8 cellular contexts compared by ENCODE assay signal in the genomic region with DNA sequence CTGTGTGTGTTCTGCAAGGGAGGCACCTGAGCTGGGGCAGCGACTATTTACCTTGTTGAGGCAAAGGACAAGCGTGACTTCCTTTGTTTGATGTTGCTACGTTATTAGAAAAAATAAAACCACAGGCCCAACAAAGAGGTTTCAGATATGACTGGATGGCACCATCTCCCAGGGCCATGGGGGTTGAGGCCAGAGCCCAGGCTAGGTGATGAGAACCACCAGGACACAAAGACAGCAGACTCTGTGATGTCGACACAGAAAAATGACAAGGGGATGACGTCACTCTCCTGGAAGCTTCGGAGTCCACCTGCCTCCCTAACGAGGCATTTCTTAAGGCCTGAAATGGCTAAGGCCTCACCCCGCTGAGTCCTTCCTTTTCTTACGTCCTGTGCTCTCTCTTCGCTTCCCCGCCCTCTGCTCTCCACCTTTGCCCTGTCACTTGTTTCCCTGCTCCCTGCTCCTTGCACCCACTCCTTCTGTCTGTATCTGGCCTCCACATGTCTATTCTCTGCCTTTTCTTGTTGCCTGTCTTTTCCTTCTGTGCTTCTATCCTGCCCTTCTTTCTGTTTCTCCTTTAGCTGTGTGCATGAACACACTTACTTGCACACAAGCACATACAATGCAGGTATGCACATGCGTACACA.
DNase-seq lines count a peak whose midpoint lies in the region; ATAC-seq and TF ChIP-seq lines count a peak whose summit lies in the region.

No MANE protein-coding gene starts in this region.

- no peaks in the 10 kb centered on the region for H3K27me3 ChIP-seq in CD8-positive, alpha-beta memory T cell (ENCODE audit: insufficient read depth, low read length, poor library complexity, severe bottlenecking)
- H3K27me3 ChIP-seq in prostate gland (replicated peaks; ENCODE audit: insufficient read depth), result no peaks in the 10 kb centered on the region
- no peaks in the 10 kb centered on the region for H3K27me3 ChIP-seq in dorsolateral prefrontal cortex

- CTCF ChIA-PET in CD8-positive, alpha-beta memory T cell (lab: Charles Lee), result interaction anchor here (0.9 to 1.2 kb wide), 4 partner anchors 16 to 282 kb away, joined by 3 read pairs; no protein-coding TSS in a partner anchor

- no peak for TF ChIP-seq POLR2A in prostate gland (IDR thresholded peaks at IDR 0.05)

- POLR2A ChIA-PET in CD8-positive, alpha-beta memory T cell (lab: Charles Lee), result interaction anchor here (1.6 kb wide), 1 partner anchor 213 kb away, joined by 5 read pairs; a partner anchor contains a TSS
- POLR2A ChIA-PET in activated naive CD8-positive, alpha-beta T cell treated with anti-CD3 and anti-CD28 coated beads, Interleukin-2, amount 10 ng/mL, durations not matched to agents 7 days and 5 days (lab: Charles Lee), result interaction anchor here (1.0 to 3.0 kb wide), 4 partner anchors 23 to 280 kb away, joined by 3 to 13 read pairs (median 4); a partner anchor contains a TSS

- WGBS in prostate gland, result 64% methylated on average over 12 of the region's 12 CpGs

- H3K9me3 ChIP-seq in CD8-positive, alpha-beta memory T cell (ENCODE audit: low read length), result no peaks in the 10 kb centered on the region
- H3K9me3 ChIP-seq in prostate gland, result no peaks in the 10 kb centered on the region

- TF ChIP-seq CTCF in prostate gland (IDR thresholded peaks at IDR 0.05), result no peak
- no peak for TF ChIP-seq CTCF in dorsolateral prefrontal cortex (IDR thresholded peaks at IDR 0.05 in 54 of 56, conservative IDR thresholded peaks at IDR 0.05 in 2 of 56; ENCODE audit: low read depth in 1 of 56, partially characterized antibody in 56 of 56)

- peak overlapping the region; percentile 78 for H3K27ac ChIP-seq in CD8-positive, alpha-beta memory T cell (ENCODE audit: low read depth, low read length)
- H3K27ac ChIP-seq in prostate gland, result peak overlapping the region; percentile 87 to 96
- H3K27ac ChIP-seq in dorsolateral prefrontal cortex, result peak overlapping the region in 11 of 59 donors; percentile 58 to 88 (median 78)

- no peaks in the 10 kb centered on the region for H3K36me3 ChIP-seq in CD8-positive, alpha-beta memory T cell (ENCODE audit: insufficient read depth, low read length)
- no peaks in the 10 kb centered on the region for H3K36me3 ChIP-seq in prostate gland

- DNase-seq in CD8-positive, alpha-beta memory T cell, result peak; percentile 15 to 77 (median 45)
- DNase-seq in NCI-H2029 treated with DMSO at 0.1 percent for 48 hours (lab: John Stamatoyannopoulos, UW), result peak; percentile 44
- DNase-seq in activated naive CD8-positive, alpha-beta T cell treated with anti-CD3 and anti-CD28 coated beads, Interleukin-2, amount 10 ng/mL, durations not matched to agents 7 days and 5 days, result peak; percentile 38
- DNase-seq in prostate gland (ENCODE audit: low spot score), result peak; percentile 53
- no peak for DNase-seq in dorsolateral prefrontal cortex
- DNase-seq in cardiac septum (ENCODE audit: low spot score), result no peak
- no peak for DNase-seq in head of caudate nucleus

- ATAC-seq in GM19395 (IDR thresholded peaks at IDR 0.05; ENCODE audit: unreplicated experiment), result peak; percentile 39
- ATAC-seq in activated naive CD8-positive, alpha-beta T cell treated with anti-CD3 and anti-CD28 coated beads, Interleukin-2, amount 10 ng/mL, durations not matched to agents 7 days and 5 days (ENCODE audit: low read depth), result no peak

- peak overlapping the region; percentile 49 for H3K4me3 ChIP-seq in CD8-positive, alpha-beta memory T cell (ENCODE audit: low read length)
- H3K4me3 ChIP-seq in prostate gland (no peak overlapping the region), dorsolateral prefrontal cortex (no peak overlapping the region)

- peaks cover 46 to 58% (median 54%) of the 10 kb centered on the region in 3 donors for H3K4me1 Mint-ChIP-seq in CD8-positive, alpha-beta memory T cell
- peaks cover 26% of the 10 kb centered on the region for H3K4me1 Mint-ChIP-seq in activated naive CD8-positive, alpha-beta T cell treated with anti-CD3 and anti-CD28 coated beads, Interleukin-2, amount 10 ng/mL, durations not matched to agents 7 days and 5 days

- H3K4me1 ChIP-seq in CD8-positive, alpha-beta memory T cell (ENCODE audit: insufficient read depth, low read length), result peaks cover 55% of the 10 kb centered on the region
- H3K4me1 ChIP-seq in prostate gland (replicated peaks), result peaks cover 27% of the 10 kb centered on the region

- intact Hi-C loops in prostate gland (cut with DNase I), result no loop called here
- intact Hi-C loops in dorsolateral prefrontal cortex (cut with DNase I), result no loop called here
- intact Hi-C loops in cardiac septum (cut with DNase I), result loop anchor here (1.0 kb wide), 1 partner anchor 22 kb away; no protein-coding TSS in a partner anchor
- intact Hi-C loops in head of caudate nucleus (cut with DNase I), result no loop called here

- peaks cover 0 to 3% (median 0%) of the 10 kb centered on the region in 3 donors for H3K36me3 Mint-ChIP-seq in CD8-positive, alpha-beta memory T cell
- H3K36me3 Mint-ChIP-seq in activated naive CD8-positive, alpha-beta T cell treated with anti-CD3 and anti-CD28 coated beads, Interleukin-2, amount 10 ng/mL, durations not matched to agents 7 days and 5 days, result peaks cover 6% of the 10 kb centered on the region

- peak overlapping the region; percentile 55 to 89 (median 70) for H3K4me3 Mint-ChIP-seq in CD8-positive, alpha-beta memory T cell
- peak overlapping the region; percentile 66 for H3K4me3 Mint-ChIP-seq in activated naive CD8-positive, alpha-beta T cell treated with anti-CD3 and anti-CD28 coated beads, Interleukin-2, amount 10 ng/mL, durations not matched to agents 7 days and 5 days

- H3K9me3 Mint-ChIP-seq in CD8-positive, alpha-beta memory T cell, result peaks cover 0 to 11% (median 3%) of the 10 kb centered on the region in 5 donors
- H3K9me3 Mint-ChIP-seq in activated naive CD8-positive, alpha-beta T cell treated with anti-CD3 and anti-CD28 coated beads, Interleukin-2, amount 10 ng/mL, durations not matched to agents 7 days and 5 days, result peaks cover 9% of the 10 kb centered on the region

- peaks cover 0 to 5% of the 10 kb centered on the region in 2 donors for H3K27me3 Mint-ChIP-seq in CD8-positive, alpha-beta memory T cell
- peaks cover 17% of the 10 kb centered on the region for H3K27me3 Mint-ChIP-seq in activated naive CD8-positive, alpha-beta T cell treated with anti-CD3 and anti-CD28 coated beads, Interleukin-2, amount 10 ng/mL, durations not matched to agents 7 days and 5 days

- H3K27ac Mint-ChIP-seq in CD8-positive, alpha-beta memory T cell, result peak overlapping the region; percentile 89 to 97 (median 94)
- H3K27ac Mint-ChIP-seq in activated naive CD8-positive, alpha-beta T cell treated with anti-CD3 and anti-CD28 coated beads, Interleukin-2, amount 10 ng/mL, durations not matched to agents 7 days and 5 days, result peak overlapping the region; percentile 81

Comparison
In these comparisons a context has a peak if more than half of its experiments do, and no peak if none do; other contexts are left out.
1. DNase-seq: peak in CD8-positive, alpha-beta memory T cell (5 of 5), NCI-H2029 treated with DMSO at 0.1 percent for 48 hours (single experiment), activated naive CD8-positive, alpha-beta T cell treated with anti-CD3 and anti-CD28 coated beads, Interleukin-2, amount 10 ng/mL, durations not matched to agents 7 days and 5 days (single experiment) and prostate gland (single experiment); none in dorsolateral prefrontal cortex (0 of 10), cardiac septum (single experiment) and head of caudate nucleus (0 of 42).